In the genomic region with DNA sequence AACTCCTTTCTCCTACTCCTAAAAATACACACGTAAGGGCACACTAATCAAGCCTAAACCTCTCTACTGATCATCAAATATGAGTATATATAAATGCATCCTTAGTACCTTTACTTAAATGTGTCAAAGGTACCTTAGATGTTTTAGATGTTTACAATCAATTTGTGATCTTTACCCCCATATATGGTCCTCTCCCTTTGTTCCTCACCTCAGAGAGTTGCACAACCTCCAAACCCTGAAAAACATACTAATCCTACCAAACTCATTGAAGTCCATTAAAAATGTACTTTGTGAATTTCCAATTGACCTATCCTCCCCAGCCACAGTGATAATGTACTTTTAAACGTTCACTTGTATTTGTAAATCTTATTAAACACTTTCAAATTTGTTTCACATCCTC, we compare ENCODE assay signal across 26 cellular contexts.
"Had no signal": no experiment of that assay in that cellular context is flagged by ENCODE, and none has a peak within 500 bp of the region (broad histone marks: within the 10 kb centered on the region; RNA-seq: fewer than 3 reads in every experiment).

No MANE protein-coding gene starts in this region.

- H3K36me3 ChIP-seq: brain microvascular endothelial cell, colonic mucosa had no signal

- H3K27me3 Mint-ChIP-seq: activated CD8-positive, alpha-beta T cell treated with anti-CD3 and anti-CD28 coated beads for 36 hours; activated naive CD4-positive, alpha-beta T cell treated with anti-CD3 and anti-CD28 coated beads, Interleukin-2, amount 50 U/mL, for 24 hours; activated T-helper 17 cell treated with anti-CD3 and anti-CD28 coated beads, Interleukin-2, amount 50 U/mL, for 72 hours had no signal

- ATAC-seq: activated CD8-positive, alpha-beta T cell treated with anti-CD3 and anti-CD28 coated beads for 36 hours; activated T-helper 17 cell treated with anti-CD3 and anti-CD28 coated beads, Interleukin-2, amount 50 U/mL, for 72 hours had no signal

- H3K27me3 ChIP-seq: brain microvascular endothelial cell, cardiac muscle cell, colonic mucosa, Peyer's patch, SJSA1 had no signal

- H3K9me3 Mint-ChIP-seq: activated CD8-positive, alpha-beta T cell treated with anti-CD3 and anti-CD28 coated beads for 36 hours; activated naive CD4-positive, alpha-beta T cell treated with anti-CD3 and anti-CD28 coated beads, Interleukin-2, amount 50 U/mL, for 24 hours; activated T-helper 17 cell treated with anti-CD3 and anti-CD28 coated beads, Interleukin-2, amount 50 U/mL, for 72 hours had no signal

- H3K4me1 ChIP-seq: colonic mucosa, Peyer's patch had no signal

- H3K4me3 ChIP-seq: cardiac muscle cell, colonic mucosa, Peyer's patch, SJSA1 had no signal

- H3K4me3 Mint-ChIP-seq: activated CD8-positive, alpha-beta T cell treated with anti-CD3 and anti-CD28 coated beads for 36 hours; activated naive CD4-positive, alpha-beta T cell treated with anti-CD3 and anti-CD28 coated beads, Interleukin-2, amount 50 U/mL, for 24 hours; activated T-helper 17 cell treated with anti-CD3 and anti-CD28 coated beads, Interleukin-2, amount 50 U/mL, for 72 hours had no signal

- H3K9me3 ChIP-seq: colonic mucosa, Peyer's patch, SJSA1 had no signal

- FAIRE-seq: TTC549 had no signal

- H3K4me1 Mint-ChIP-seq: activated T-helper 17 cell treated with anti-CD3 and anti-CD28 coated beads, Interleukin-2, amount 50 U/mL, for 72 hours had no signal

- H3K27ac ChIP-seq: brain microvascular endothelial cell, cardiac muscle cell, colonic mucosa, Peyer's patch, RWPE1, SJSA1 had no signal

- H3K27ac Mint-ChIP-seq: activated CD8-positive, alpha-beta T cell treated with anti-CD3 and anti-CD28 coated beads for 36 hours; activated T-helper 17 cell treated with anti-CD3 and anti-CD28 coated beads, Interleukin-2, amount 50 U/mL, for 72 hours had no signal

- DNase-seq: activated CD4-positive, alpha-beta T cell treated with anti-CD3 and anti-CD28 coated beads, Interleukin-2, amount 50 U/mL, for 1 hour; activated CD4-positive, CD25-positive, alpha-beta regulatory T cell; activated CD8-positive, alpha-beta memory T cell treated with anti-CD3 and anti-CD28 coated beads, Interleukin-2, amount 50 U/mL, for 4 hours; activated CD8-positive, alpha-beta T cell treated with anti-CD3 and anti-CD28 coated beads for 36 hours; activated gamma-delta T cell; activated T-cell treated with anti-CD3 and anti-CD28 coated beads, Interleukin-2, amount 50 U/mL, for 1 hour; brain microvascular endothelial cell; colonic mucosa; Kasumi-1; KBM-7; NCI-H1105 treated with DMSO at 0.1 percent for 48 hours; NCI-H1436 treated with DMSO at 0.1 percent for 48 hours; NCI-H187; NCI-H2081; NCI-H446; NCI-H524; Peyer's patch; Right ventricle myocardium superior; T-helper 2 cell; T1000 had no signal
